Comparison of ENCODE assay signal across 20 cellular contexts in the genomic region with DNA sequence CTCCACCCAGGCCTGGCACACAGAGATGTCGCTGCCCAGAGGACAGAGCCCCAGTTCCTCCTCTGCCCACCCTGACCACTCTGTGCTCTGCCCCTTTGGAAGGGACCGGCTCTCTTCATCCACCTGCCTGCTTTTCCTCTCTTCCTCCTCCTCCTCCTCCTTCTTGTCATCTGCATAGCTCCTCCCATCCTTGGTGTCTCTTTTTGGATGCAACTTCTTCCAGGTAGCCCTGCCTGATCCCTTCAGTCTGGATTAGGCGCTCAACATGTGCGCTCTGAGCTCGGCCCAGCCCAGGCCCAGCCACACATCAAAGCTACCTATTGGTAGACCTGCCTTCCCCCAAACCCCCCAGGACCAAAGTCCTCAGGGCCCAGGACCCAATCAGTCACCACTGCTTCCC. TPM values are rescaled to one million over a fixed set of nuclear protein-coding genes. Genes with fewer than 3 reads are reported as not detected.
DNase-seq lines count a peak whose midpoint lies in the region; TF ChIP-seq lines count a peak whose summit lies in the region.
"Had no signal": no experiment of that assay in that cellular context is flagged by ENCODE, and none has a peak within 500 bp of the region (broad histone marks: within the 10 kb centered on the region; RNA-seq: fewer than 3 reads in every experiment).

No MANE protein-coding gene starts in this region.

- H3K9me3 ChIP-seq in breast epithelium (no peaks in the 10 kb centered on the region), HEK293 (ENCODE audit: control insufficient read depth, insufficient read depth, low read depth, low read length) (no peaks in the 10 kb centered on the region), neuronal stem cell (replicated peaks in 1 of 2; ENCODE audit: control insufficient read depth in 2 of 2, insufficient read depth in 1 of 2, low read depth in 1 of 2, low read length in 2 of 2) (peaks cover 0 to 2% of the 10 kb centered on the region in 2 donors)

- no peak for TF ChIP-seq POLR2A in breast epithelium (IDR thresholded peaks at IDR 0.05)

- in situ Hi-C loops in T47D (cut with HindIII; ENCODE audit: low pct_unique_long_range_greater_than_20kb, low sequenced_read_pairs): no loop called here

- no peak overlapping the region for H3K9ac ChIP-seq in neuronal stem cell (ENCODE audit: low read depth, low read length, poor library complexity)

- no peak overlapping the region for H2BK5ac ChIP-seq in neuronal stem cell (ENCODE audit: low read length)

- H2AK5ac ChIP-seq in neuronal stem cell (ENCODE audit: low read depth, low read length): peak overlapping the region; percentile 82

- CTCF ChIA-PET in HEK293 (lab: Yijun Ruan, JAX): interaction anchor here (0.6 kb wide), 1 partner anchor 684 kb away, joined by 3 read pairs; no protein-coding TSS in a partner anchor

- intact Hi-C loops in breast epithelium (cut with DNase I; ENCODE audit: low total_unique reads): no loop called here

- no peak overlapping the region for H3K23ac ChIP-seq in neuronal stem cell (ENCODE audit: low read depth, low read length, poor library complexity)

- H3K18ac ChIP-seq in neuronal stem cell (ENCODE audit: low read length): no peak overlapping the region

- H3K27ac ChIP-seq in breast epithelium (no peak overlapping the region), HEK293 (ENCODE audit: extremely low read depth, low read depth, low read length) (no peak overlapping the region), neuronal stem cell (replicated peaks; ENCODE audit: low read length) (no peak overlapping the region)
- H3K27ac ChIP-seq: A549 had no signal

- no peak overlapping the region for H2BK120ac ChIP-seq in neuronal stem cell (ENCODE audit: low read depth, low read length)

- TF ChIP-seq CTCF in breast epithelium (IDR thresholded peaks at IDR 0.05) (no peak), HEK293 (tag by site-specific recombination; IDR thresholded peaks at IDR 0.05) (no peak)

- H4K8ac ChIP-seq in neuronal stem cell (ENCODE audit: low read depth, low read length): no peak overlapping the region

- H2BK12ac ChIP-seq in neuronal stem cell (ENCODE audit: low read length): no peak overlapping the region

- H3K14ac ChIP-seq in neuronal stem cell (ENCODE audit: low read length): peak overlapping the region; percentile 4

- no peak overlapping the region for H2AFZ ChIP-seq in neuronal stem cell (ENCODE audit: low read length)
- H2AFZ ChIP-seq: GM23338 had no signal

- no peak overlapping the region for H3K4me3 ChIP-seq in breast epithelium
- H3K4me3 ChIP-seq in HEK293 (ENCODE audit: low read depth, low read length): no peak overlapping the region
- no peak overlapping the region for H3K4me3 ChIP-seq in neuronal stem cell (ENCODE audit: low read length in 2 of 2)
- H3K4me3 ChIP-seq: A549, GM12878, GM23338 had no signal

- WGBS in neuronal stem cell (ENCODE audit: extremely low coverage in 2 of 2, insufficient read length in 2 of 2, insufficient replicate concordance in 1 of 2), 2 donors: no CpG with 5 or more reads among the region's 5 CpGs

- no peaks in the 10 kb centered on the region for H3K4me1 ChIP-seq in breast epithelium
- H3K4me1 ChIP-seq in HEK293 (ENCODE audit: control insufficient read depth, insufficient read depth, low read length): no peaks in the 10 kb centered on the region
- H3K4me1 ChIP-seq in neuronal stem cell (ENCODE audit: control insufficient read depth in 2 of 2, insufficient read depth in 1 of 2, low read depth in 1 of 2, low read length in 2 of 2): peaks cover 3 to 8% of the 10 kb centered on the region in 2 donors
- H3K4me1 ChIP-seq: A549 had no signal

- POLR2A ChIA-PET in HEK293 (lab: Yijun Ruan, JAX): no interaction called here

- no peak overlapping the region for H3K4me2 ChIP-seq in neuronal stem cell (ENCODE audit: insufficient read depth, low read length, poor library complexity, severe bottlenecking)
- H3K4me2 ChIP-seq: A549, GM23338 had no signal

- H3K27me3 ChIP-seq in breast epithelium: peaks cover 0 to 5% of the 10 kb centered on the region in 2 donors
- H3K27me3 ChIP-seq in neuronal stem cell (ENCODE audit: control insufficient read depth in 3 of 3, insufficient read depth in 3 of 3, low read depth in 1 of 3, low read length in 3 of 3): peaks cover 0 to 61% (median 0%) of the 10 kb centered on the region in 3 experiments

- H3K36me3 ChIP-seq in breast epithelium (no peaks in the 10 kb centered on the region), HEK293 (ENCODE audit: control insufficient read depth in 2 of 2, insufficient read depth in 1 of 2, low read length in 2 of 2) (no peaks in the 10 kb centered on the region), neuronal stem cell (replicated peaks in 1 of 2; ENCODE audit: control insufficient read depth in 2 of 2, insufficient read depth in 2 of 2, low read length in 2 of 2) (no peaks in the 10 kb centered on the region)

- no peaks in the 10 kb centered on the region for H3K79me1 ChIP-seq in neuronal stem cell (ENCODE audit: low read depth, low read length)

- peak overlapping the region; percentile 21 for H2BK15ac ChIP-seq in neuronal stem cell (ENCODE audit: low read length)

- DNase-seq in T47D (ENCODE audit: low read depth in 1 of 2, low spot score in 1 of 2): peak; percentile 61
- no peak for DNase-seq in breast epithelium (ENCODE audit: low spot score in 2 of 2)
- no peak for DNase-seq in neuronal stem cell (ENCODE audit: low spot score)
- no peak for DNase-seq in islet precursor cell
- no peak for DNase-seq in NCI-H1417 (lab: John Stamatoyannopoulos, UW)
- DNase-seq: 8988T; ACHN; AML-193; CD4-positive, alpha-beta T cell; CD8-positive, alpha-beta memory T cell; DMS 273 treated with DMSO at 0.1 percent for 48 hours; DMS79; EL; GDM1; H9; HFFc6 had no signal

- H4K91ac ChIP-seq in neuronal stem cell (ENCODE audit: low read depth, low read length, poor library complexity): no peak overlapping the region

- no peak overlapping the region for H3K4ac ChIP-seq in neuronal stem cell (ENCODE audit: low read length)

TF ChIP-seq in HEK293, 187 proteins besides CTCF, POLR2A, EP300 and RAD21:
- TF ChIP-seq ZBTB17 (tag by site-specific recombination; IDR thresholded peaks at IDR 0.05) (peak; percentile 56), ZNF140 (tag by site-specific recombination; IDR thresholded peaks at IDR 0.05) (no peak)

RNA-seq across cellular contexts. Expression of gene RXRA, which starts 52.6 kb away (rescaled TPM):
- 10 to 100 TPM; 31.0 to 63.0 (median 31.5) TPM for total RNA-seq in breast epithelium
- polyA plus RNA-seq in neuronal stem cell (2013, experiment 1 of 2): 36.1 TPM
- polyA plus RNA-seq in neuronal stem cell (2013, experiment 2 of 2): 36.3 TPM

Comparison
In these comparisons a context has a peak if more than half of its experiments do, and no peak if none do; other contexts are left out.
1. DNase-seq: peak in T47D (2 of 2); none in breast epithelium (0 of 2), neuronal stem cell (single experiment), islet precursor cell (single experiment) and NCI-H1417 (0 of 3).